In the genomic region with DNA sequence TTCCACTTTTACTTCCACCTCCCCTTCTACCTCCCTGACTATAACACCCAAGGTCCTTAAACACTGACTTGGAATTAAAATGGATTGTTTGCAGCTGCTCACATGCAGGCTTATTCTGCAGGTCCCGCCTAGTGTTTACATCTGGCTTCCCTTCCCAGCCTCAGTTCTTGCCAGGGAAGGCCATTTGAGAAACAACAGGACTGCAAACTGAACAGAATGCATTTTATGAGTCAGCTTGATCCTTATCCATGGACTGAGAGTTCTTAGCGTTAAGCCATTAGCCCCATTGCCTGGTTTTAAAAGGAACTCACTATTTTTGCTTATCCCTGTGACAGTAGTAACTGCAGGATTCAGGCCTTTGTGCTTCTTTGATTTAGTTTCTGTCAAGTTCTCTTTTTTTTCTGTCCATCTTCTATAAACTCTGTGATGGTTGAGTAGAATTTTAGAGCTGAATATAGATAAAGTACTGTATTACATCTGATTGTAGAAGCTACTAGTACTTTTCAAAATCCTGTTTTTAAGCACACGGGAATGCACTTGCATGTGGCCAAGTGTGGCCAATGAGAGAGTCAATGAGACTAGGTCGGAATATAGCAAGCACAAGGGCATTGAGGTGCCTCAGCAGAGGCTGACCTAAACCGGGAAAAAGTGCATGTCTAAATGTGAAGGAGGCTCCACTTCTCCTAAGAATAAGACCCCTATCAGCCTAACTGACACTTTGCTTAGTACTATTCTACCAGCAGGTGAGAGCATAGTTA, we compare ENCODE assay signal across 15 cellular contexts.
DNase-seq lines count a peak whose midpoint lies in the region; ATAC-seq and TF ChIP-seq lines count a peak whose summit lies in the region.
"Had no signal": no experiment of that assay in that cellular context is flagged by ENCODE, and none has a peak within 500 bp of the region (broad histone marks: within the 10 kb centered on the region; RNA-seq: fewer than 3 reads in every experiment).

No MANE protein-coding gene starts in this region.

- H3K4me1 Mint-ChIP-seq in activated CD8-positive, alpha-beta memory T cell treated with anti-CD3 and anti-CD28 coated beads, Interleukin-2, amount 10 ng/mL, durations not matched to agents 7 days and 5 days: no peaks in the 10 kb centered on the region
- H3K4me1 Mint-ChIP-seq: CD4-positive, CD25-positive, alpha-beta regulatory T cell; memory B cell; stimulated activated effector memory CD8-positive, alpha-beta T cell treated with anti-CD3 and anti-CD28 coated beads, Interleukin-12 subunit alpha, Interleukin-12 subunit beta, amount 100 ng/mL, for 72 hours had no signal

- H3K9me3 ChIP-seq in HAP-1: no peaks in the 10 kb centered on the region
- no peaks in the 10 kb centered on the region for H3K9me3 ChIP-seq in sigmoid colon

- intact Hi-C loops in sigmoid colon (cut with DNase I): no loop called here

- no peaks in the 10 kb centered on the region for H3K36me3 Mint-ChIP-seq in activated CD8-positive, alpha-beta memory T cell treated with anti-CD3 and anti-CD28 coated beads, Interleukin-2, amount 10 ng/mL, durations not matched to agents 7 days and 5 days
- H3K36me3 Mint-ChIP-seq: CD4-positive, CD25-positive, alpha-beta regulatory T cell; memory B cell; stimulated activated effector memory CD8-positive, alpha-beta T cell treated with anti-CD3 and anti-CD28 coated beads, Interleukin-12 subunit alpha, Interleukin-12 subunit beta, amount 100 ng/mL, for 72 hours had no signal

- TF ChIP-seq EP300 in sigmoid colon (IDR thresholded peaks at IDR 0.05): peak; percentile 9 to 77 (median 46)

- peak overlapping the region; percentile 27 to 79 (median 70) for H3K27ac ChIP-seq in sigmoid colon

- TF ChIP-seq CTCF in astrocyte of the cerebellum (IDR thresholded peaks at IDR 0.05; ENCODE audit: low read depth, low read length, missing control alignments): no peak
- no peak for TF ChIP-seq CTCF in sigmoid colon (IDR thresholded peaks at IDR 0.05)

- in situ Hi-C loops in HAP-1 (cut with MboI; ENCODE audit: low sequenced_read_pairs) (no loop called here), astrocyte of the cerebellum (cut with HindIII; ENCODE audit: low sequenced_read_pairs) (no loop called here)

- DNase-seq in HAP-1 (ENCODE audit: low spot score in 2 of 2): peak; percentile 46 to 63
- peak; percentile 5 for DNase-seq in astrocyte of the cerebellum (ENCODE audit: low read depth)
- DNase-seq in iris pigment epithelial cell (ENCODE audit: low read depth): peak; percentile 3
- peak; percentile 86 for DNase-seq in sigmoid colon
- no peak for DNase-seq in nucleus accumbens (lab: John Stamatoyannopoulos, UW)
- DNase-seq in mesenteric fat pad (ENCODE audit: low spot score): no peak
- DNase-seq in activated CD8-positive, alpha-beta memory T cell treated with anti-CD3 and anti-CD28 coated beads, Interleukin-2, amount 10 ng/mL, durations not matched to agents 7 days and 5 days: no peak
- DNase-seq: CD4-positive, CD25-positive, alpha-beta regulatory T cell; Kasumi-1; NCI-H2029 treated with DMSO at 0.1 percent for 48 hours; stimulated activated CD4-positive, alpha-beta T cell treated with anti-CD3 and anti-CD28 coated beads, Interleukin-2, amount 100 ng/mL, for 48 hours had no signal

- no peak overlapping the region for H3K27ac Mint-ChIP-seq in activated CD8-positive, alpha-beta memory T cell treated with anti-CD3 and anti-CD28 coated beads, Interleukin-2, amount 10 ng/mL, durations not matched to agents 7 days and 5 days
- H3K27ac Mint-ChIP-seq: CD4-positive, CD25-positive, alpha-beta regulatory T cell; memory B cell; progenitor cell of endocrine pancreas; stimulated activated effector memory CD8-positive, alpha-beta T cell treated with anti-CD3 and anti-CD28 coated beads, Interleukin-12 subunit alpha, Interleukin-12 subunit beta, amount 100 ng/mL, for 72 hours had no signal

- H3K4me1 ChIP-seq in HAP-1 (peaks cover 40% of the 10 kb centered on the region), sigmoid colon (peaks cover 0 to 42% (median 36%) of the 10 kb centered on the region in 4 donors)

- WGBS in sigmoid colon, 2 donors: 47 to 53% methylated on average over 5 of the region's 5 CpGs

- no peaks in the 10 kb centered on the region for H3K27me3 ChIP-seq in HAP-1 (ENCODE audit: low read depth)
- no peaks in the 10 kb centered on the region for H3K27me3 ChIP-seq in sigmoid colon

- H3K4me3 Mint-ChIP-seq in activated CD8-positive, alpha-beta memory T cell treated with anti-CD3 and anti-CD28 coated beads, Interleukin-2, amount 10 ng/mL, durations not matched to agents 7 days and 5 days: no peak overlapping the region
- H3K4me3 Mint-ChIP-seq: CD4-positive, CD25-positive, alpha-beta regulatory T cell; memory B cell; stimulated activated effector memory CD8-positive, alpha-beta T cell treated with anti-CD3 and anti-CD28 coated beads, Interleukin-12 subunit alpha, Interleukin-12 subunit beta, amount 100 ng/mL, for 72 hours had no signal

- H3K9me3 Mint-ChIP-seq in activated CD8-positive, alpha-beta memory T cell treated with anti-CD3 and anti-CD28 coated beads, Interleukin-2, amount 10 ng/mL, durations not matched to agents 7 days and 5 days (ENCODE audit: low read depth): no peaks in the 10 kb centered on the region
- H3K9me3 Mint-ChIP-seq: memory B cell had no signal

- ATAC-seq in activated CD8-positive, alpha-beta memory T cell treated with anti-CD3 and anti-CD28 coated beads, Interleukin-2, amount 10 ng/mL, durations not matched to agents 7 days and 5 days: no peak
- ATAC-seq in GM18502 (IDR thresholded peaks at IDR 0.05; ENCODE audit: poor library complexity, unreplicated experiment): no peak
- ATAC-seq: stimulated activated effector memory CD8-positive, alpha-beta T cell treated with anti-CD3 and anti-CD28 coated beads, Interleukin-12 subunit alpha, Interleukin-12 subunit beta, amount 100 ng/mL, for 72 hours had no signal

- CTCF ChIA-PET in activated CD8-positive, alpha-beta memory T cell treated with anti-CD3 and anti-CD28 coated beads, Interleukin-2, amount 10 ng/mL, durations not matched to agents 7 days and 5 days (lab: Charles Lee): interaction anchor here (1.1 kb wide), 1 partner anchor 37 kb away, joined by 3 read pairs; no protein-coding TSS in a partner anchor

- H3K36me3 ChIP-seq in HAP-1 (replicated peaks) (no peaks in the 10 kb centered on the region), sigmoid colon (no peaks in the 10 kb centered on the region)

- H3K27me3 Mint-ChIP-seq in activated CD8-positive, alpha-beta memory T cell treated with anti-CD3 and anti-CD28 coated beads, Interleukin-2, amount 10 ng/mL, durations not matched to agents 7 days and 5 days: no peaks in the 10 kb centered on the region
- H3K27me3 Mint-ChIP-seq: CD4-positive, CD25-positive, alpha-beta regulatory T cell; memory B cell; progenitor cell of endocrine pancreas had no signal

- no peak overlapping the region for H3K4me3 ChIP-seq in HAP-1
- H3K4me3 ChIP-seq in astrocyte of the cerebellum (ENCODE audit: low read depth, low read length): no peak overlapping the region
- no peak overlapping the region for H3K4me3 ChIP-seq in sigmoid colon

- TF ChIP-seq POLR2A in sigmoid colon (IDR thresholded peaks at IDR 0.05): no peak

Comparison
In these comparisons a context has a peak if more than half of its experiments do, and no peak if none do; other contexts are left out.
1. DNase-seq: peak in HAP-1 (2 of 2), astrocyte of the cerebellum (single experiment), iris pigment epithelial cell (single experiment) and sigmoid colon (single experiment); none in nucleus accumbens (0 of 56), mesenteric fat pad (single experiment) and activated CD8-positive, alpha-beta memory T cell treated with anti-CD3 and anti-CD28 coated beads, Interleukin-2, amount 10 ng/mL, durations not matched to agents 7 days and 5 days (single experiment).